12 cellular contexts compared by ENCODE assay signal in genomic region chr1:59434336-59434735, GRCh38.
A peak's percentile ranks its signal among the peaks of the same experiment; 100 is the strongest.
DNase-seq lines count a peak whose midpoint lies in the region; ATAC-seq, FAIRE-seq and TF ChIP-seq lines count a peak whose summit lies in the region.
"Had no signal": no experiment of that assay in that cellular context is flagged by ENCODE, and none has a peak within 500 bp of the region (broad histone marks: within the 10 kb centered on the region; RNA-seq: fewer than 3 reads in every experiment).

No MANE protein-coding gene starts in this region.

- no peaks in the 10 kb centered on the region for H3K9me3 Mint-ChIP-seq in stimulated activated effector memory CD8-positive, alpha-beta T cell treated with anti-CD3 and anti-CD28 coated beads, Interleukin-12 subunit alpha, Interleukin-12 subunit beta, amount 100 ng/mL, for 72 hours
- H3K9me3 Mint-ChIP-seq: activated naive CD4-positive, alpha-beta T cell treated with anti-CD3 and anti-CD28 coated beads, Interleukin-2, amount 50 U/mL, for 24 hours had no signal

- no peaks in the 10 kb centered on the region for H3K36me3 ChIP-seq in MG63
- H3K36me3 ChIP-seq in esophagus muscularis mucosa: no peaks in the 10 kb centered on the region
- H3K36me3 ChIP-seq in right lobe of liver: no peaks in the 10 kb centered on the region

- no peaks in the 10 kb centered on the region for H3K27me3 ChIP-seq in MG63
- H3K27me3 ChIP-seq in esophagus muscularis mucosa: no peaks in the 10 kb centered on the region
- H3K27me3 ChIP-seq in right lobe of liver: no peaks in the 10 kb centered on the region

- H3K4me1 ChIP-seq in esophagus muscularis mucosa (peaks cover 23 to 59% (median 35%) of the 10 kb centered on the region in 4 donors), right lobe of liver (peaks cover 0 to 50% (median 8%) of the 10 kb centered on the region in 4 donors)

- peak overlapping the region; percentile 77 for H3K27ac Mint-ChIP-seq in stimulated activated effector memory CD8-positive, alpha-beta T cell treated with anti-CD3 and anti-CD28 coated beads, Interleukin-12 subunit alpha, Interleukin-12 subunit beta, amount 100 ng/mL, for 72 hours
- H3K27ac Mint-ChIP-seq: activated naive CD4-positive, alpha-beta T cell treated with anti-CD3 and anti-CD28 coated beads, Interleukin-2, amount 50 U/mL, for 24 hours had no signal

- TF ChIP-seq EP300 in esophagus muscularis mucosa (IDR thresholded peaks at IDR 0.05): no peak

- 57% methylated on average over 3 of the region's 3 CpGs for WGBS in esophagus muscularis mucosa
- 88% methylated on average over 3 of the region's 3 CpGs for WGBS in right lobe of liver (ENCODE audit: insufficient coverage, low coverage, low lambda C conversion rate, missing lambda C conversion rate)

- DNase-seq in GM04503 (ENCODE audit: low read depth) (peak; percentile 70), MG63 (peak; percentile 76), esophagus muscularis mucosa (ENCODE audit: extremely low spot score) (peak; percentile 66), right lobe of liver (no peak), left lobe of liver (ENCODE audit: low spot score) (no peak), NCI-H446 treated with DMSO at 0.1 percent for 48 hours (lab: John Stamatoyannopoulos, UW) (no peak), GM19239 (ENCODE audit: insufficient read length, low spot score) (no peak)
- no peak for DNase-seq in stimulated activated effector memory CD8-positive, alpha-beta T cell treated with anti-CD3 and anti-CD28 coated beads, Interleukin-12 subunit alpha, Interleukin-12 subunit beta, amount 100 ng/mL, for 72 hours (ENCODE audit: low spot score in 2 of 2)
- DNase-seq: activated CD4-positive, alpha-beta T cell treated with anti-CD3 and anti-CD28 coated beads for 4 hours; DMS79; NCI-H1048 had no signal

- ATAC-seq in stimulated activated effector memory CD8-positive, alpha-beta T cell treated with anti-CD3 and anti-CD28 coated beads, Interleukin-12 subunit alpha, Interleukin-12 subunit beta, amount 100 ng/mL, for 72 hours: no peak
- ATAC-seq in right lobe of liver (no peak), left lobe of liver (no peak)

- no peaks in the 10 kb centered on the region for H3K9me3 ChIP-seq in MG63
- no peaks in the 10 kb centered on the region for H3K9me3 ChIP-seq in esophagus muscularis mucosa
- H3K9me3 ChIP-seq in right lobe of liver: no peaks in the 10 kb centered on the region

- H3K36me3 Mint-ChIP-seq in stimulated activated effector memory CD8-positive, alpha-beta T cell treated with anti-CD3 and anti-CD28 coated beads, Interleukin-12 subunit alpha, Interleukin-12 subunit beta, amount 100 ng/mL, for 72 hours: no peaks in the 10 kb centered on the region

- FAIRE-seq in GM19239 (lab: Jason Lieb, UNC): no peak

- no peak for TF ChIP-seq POLR2A in esophagus muscularis mucosa (IDR thresholded peaks at IDR 0.05; ENCODE audit: low read depth)
- TF ChIP-seq POLR2A in right lobe of liver (IDR thresholded peaks at IDR 0.05): no peak

- H3K4me3 Mint-ChIP-seq in stimulated activated effector memory CD8-positive, alpha-beta T cell treated with anti-CD3 and anti-CD28 coated beads, Interleukin-12 subunit alpha, Interleukin-12 subunit beta, amount 100 ng/mL, for 72 hours: no peak overlapping the region
- H3K4me3 Mint-ChIP-seq: activated naive CD4-positive, alpha-beta T cell treated with anti-CD3 and anti-CD28 coated beads, Interleukin-2, amount 50 U/mL, for 24 hours had no signal

- H3K27ac ChIP-seq in esophagus muscularis mucosa (replicated peaks in 1 of 4) (peak overlapping the region in 1 of 4 donors; percentile 1), right lobe of liver (no peak overlapping the region)

- TF ChIP-seq CTCF in esophagus muscularis mucosa (IDR thresholded peaks at IDR 0.05) (no peak), right lobe of liver (IDR thresholded peaks at IDR 0.05) (no peak)

- peaks cover 32% of the 10 kb centered on the region for H3K4me1 Mint-ChIP-seq in stimulated activated effector memory CD8-positive, alpha-beta T cell treated with anti-CD3 and anti-CD28 coated beads, Interleukin-12 subunit alpha, Interleukin-12 subunit beta, amount 100 ng/mL, for 72 hours

- intact Hi-C loops in esophagus muscularis mucosa (cut with DNase I): no loop called here
- intact Hi-C loops in right lobe of liver (cut with DNase I): no loop called here

- H3K4me3 ChIP-seq in MG63: no peak overlapping the region
- H3K4me3 ChIP-seq in esophagus muscularis mucosa: no peak overlapping the region
- no peak overlapping the region for H3K4me3 ChIP-seq in right lobe of liver

Comparison
In these comparisons a context has a peak if more than half of its experiments do, and no peak if none do; other contexts are left out.
1. DNase-seq: peak in GM04503 (single experiment), MG63 (single experiment) and esophagus muscularis mucosa (single experiment); none in stimulated activated effector memory CD8-positive, alpha-beta T cell treated with anti-CD3 and anti-CD28 coated beads, Interleukin-12 subunit alpha, Interleukin-12 subunit beta, amount 100 ng/mL, for 72 hours (0 of 2), right lobe of liver (0 of 3), left lobe of liver (single experiment), NCI-H446 treated with DMSO at 0.1 percent for 48 hours (single experiment) and GM19239 (single experiment).